Comparison of ENCODE assay signal across 9 cellular contexts in the genomic region with DNA sequence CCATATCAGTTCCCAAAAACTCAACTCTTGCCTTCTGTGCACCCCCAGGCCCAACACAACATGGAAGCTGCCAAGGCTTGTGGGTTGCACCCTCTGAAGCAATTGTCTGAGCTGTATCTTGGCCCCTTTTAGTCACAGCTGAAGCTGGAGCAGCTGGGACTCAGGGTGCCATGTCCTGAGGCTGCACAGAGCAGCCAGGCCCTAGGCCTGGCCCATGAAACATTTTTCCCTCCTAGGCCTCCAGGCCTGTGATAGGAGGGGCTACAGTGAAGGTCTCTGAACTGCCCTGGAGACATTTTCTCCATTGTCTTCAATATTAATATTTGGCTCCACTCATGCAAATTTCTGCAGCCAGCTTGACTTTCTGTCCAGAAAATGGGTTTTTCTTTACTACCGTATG. TPM values are rescaled to one million over a fixed set of nuclear protein-coding genes. Genes with fewer than 3 reads are reported as not detected.
"Had no signal": no experiment of that assay in that cellular context is flagged by ENCODE, and none has a peak within 500 bp of the region (broad histone marks: within the 10 kb centered on the region; RNA-seq: fewer than 3 reads in every experiment).

No MANE protein-coding gene starts in this region.

- FAIRE-seq: G401.6, GM12878, GM12891, GM12892, GM18507, GM19239 had no signal

- H3K4me3 ChIP-seq: GM12878 had no signal

- DNase-seq: GDM1, GF-D8 had no signal

- ATAC-seq: GM12878 had no signal

RNA-seq across cellular contexts. Expression of gene MYLK, which starts 8.1 kb away (rescaled TPM):
- total RNA-seq: G401 had no signal
